Comparison of ENCODE assay signal across 29 cellular contexts in the genomic region with DNA sequence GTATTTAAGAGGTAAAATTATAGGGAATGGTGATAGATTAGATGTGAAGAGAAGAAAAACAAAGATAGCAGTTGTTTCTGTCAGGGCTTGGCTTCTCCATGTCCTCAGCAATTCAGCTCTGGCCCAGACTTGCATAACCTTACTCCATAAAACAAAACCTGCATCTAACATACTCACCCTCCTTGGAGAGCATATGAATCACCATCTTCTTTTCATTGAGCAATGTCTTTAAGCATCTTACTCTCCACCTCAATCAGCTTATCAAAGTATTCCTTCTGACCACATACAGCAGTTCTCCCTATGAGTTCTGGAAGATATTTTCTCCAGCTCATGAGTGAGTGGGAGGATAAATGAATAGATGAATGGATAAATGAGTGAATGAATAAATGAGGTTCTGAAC. TPM values are rescaled to one million over a fixed set of nuclear protein-coding genes. Genes with fewer than 3 reads are reported as not detected.
"Had no signal": no experiment of that assay in that cellular context is flagged by ENCODE, and none has a peak within 500 bp of the region (broad histone marks: within the 10 kb centered on the region; RNA-seq: fewer than 3 reads in every experiment).

No MANE protein-coding gene starts in this region.

- H3K27ac Mint-ChIP-seq: activated CD4-positive, alpha-beta memory T cell treated with anti-CD3 and anti-CD28 coated beads, Interleukin-2, amount 10 ng/mL, durations not matched to agents 7 days and 5 days; activated CD4-positive, alpha-beta T cell treated with anti-CD3 and anti-CD28 coated beads, Interleukin-2, amount 10 ng/mL, durations not matched to agents 7 days and 5 days; activated naive CD4-positive, alpha-beta T cell treated with anti-CD3 and anti-CD28 coated beads, Interleukin-2, amount 10 ng/mL, durations not matched to agents 7 days and 5 days; activated naive CD8-positive, alpha-beta T cell treated with anti-CD3 and anti-CD28 coated beads, Interleukin-2, amount 10 ng/mL, durations not matched to agents 7 days and 5 days; activated T-cell treated with anti-CD3 and anti-CD28 coated beads, Interleukin-2, amount 50 U/mL, for 24 hours; natural killer cell treated with Interleukin-12 subunit alpha and Interleukin-12 subunit beta and Interleukin-15 and Interleukin-18, amount 100 ng/mL, for 72 hours; stimulated activated effector memory CD8-positive, alpha-beta T cell treated with anti-CD3 and anti-CD28 coated beads, Interleukin-12 subunit alpha, Interleukin-12 subunit beta, amount 100 ng/mL, for 72 hours; stimulated activated naive CD8-positive, alpha-beta T cell treated with anti-CD3 and anti-CD28 coated beads, Interleukin-15, Interleukin-2, amounts not matched to agents 100 ng/mL and 50 ng/mL, for 24 hours; WTC11 had no signal

- ATAC-seq: right lobe of liver; stimulated activated effector memory CD8-positive, alpha-beta T cell treated with anti-CD3 and anti-CD28 coated beads, Interleukin-12 subunit alpha, Interleukin-12 subunit beta, amount 100 ng/mL, for 72 hours; WTC11 had no signal

- H3K4me3 ChIP-seq: esophagus squamous epithelium, left ventricle myocardium inferior, lung, mucosa of descending colon, right lobe of liver, thoracic aorta had no signal

- H3K36me3 ChIP-seq: brain microvascular endothelial cell, esophagus squamous epithelium, left ventricle myocardium inferior, right lobe of liver, thoracic aorta had no signal

- H3K27ac ChIP-seq: brain microvascular endothelial cell, epithelial cell of prostate, esophagus squamous epithelium, left ventricle myocardium inferior, right lobe of liver, thoracic aorta had no signal

- DNase-seq: activated CD4-positive, alpha-beta memory T cell treated with anti-CD3 and anti-CD28 coated beads, Interleukin-2, amount 10 ng/mL, durations not matched to agents 7 days and 5 days; activated CD4-positive, alpha-beta T cell treated with anti-CD3 and anti-CD28 coated beads for 1 hour; activated CD4-positive, alpha-beta T cell treated with anti-CD3 and anti-CD28 coated beads, Interleukin-2, amount 10 ng/mL, durations not matched to agents 7 days and 5 days; activated CD8-positive, alpha-beta memory T cell treated with anti-CD3 and anti-CD28 coated beads, Interleukin-2, amount 50 U/mL, for 48 hours; activated gamma-delta T cell; activated naive CD4-positive, alpha-beta T cell treated with anti-CD3 and anti-CD28 coated beads, Interleukin-2, amount 10 ng/mL, durations not matched to agents 7 days and 5 days; activated naive CD8-positive, alpha-beta T cell treated with anti-CD3 and anti-CD28 coated beads, Interleukin-2, amount 10 ng/mL, durations not matched to agents 7 days and 5 days; activated T-cell treated with anti-CD3 and anti-CD28 coated beads, Interleukin-2, amount 50 U/mL, for 24 hours; amniotic stem cell; brain microvascular endothelial cell; central memory CD4-positive, alpha-beta T cell; dermis blood vessel endothelial cell; effector CD4-positive, alpha-beta T cell; esophagus squamous epithelium; left ventricle myocardium inferior; mucosa of descending colon; right lobe of liver; stimulated activated CD4-positive, alpha-beta T cell treated with anti-CD3 and anti-CD28 coated beads, Interleukin-12 subunit alpha, Interleukin-12 subunit beta, amount 100 ng/mL, for 4 hours; stimulated activated CD4-positive, alpha-beta T cell treated with anti-CD3 and anti-CD28 coated beads, Interleukin-4, amount 100 ng/mL, for 24 hours; T1000; trophoblast cell had no signal

- H3K4me1 ChIP-seq: esophagus squamous epithelium, left ventricle myocardium inferior, right lobe of liver had no signal

- H3K27me3 Mint-ChIP-seq: activated CD4-positive, alpha-beta memory T cell treated with anti-CD3 and anti-CD28 coated beads, Interleukin-2, amount 10 ng/mL, durations not matched to agents 7 days and 5 days; activated T-cell treated with anti-CD3 and anti-CD28 coated beads, Interleukin-2, amount 50 U/mL, for 24 hours; stimulated activated naive CD8-positive, alpha-beta T cell treated with anti-CD3 and anti-CD28 coated beads, Interleukin-15, Interleukin-2, amounts not matched to agents 100 ng/mL and 50 ng/mL, for 24 hours had no signal

- H3K4me1 Mint-ChIP-seq: activated CD4-positive, alpha-beta memory T cell treated with anti-CD3 and anti-CD28 coated beads, Interleukin-2, amount 10 ng/mL, durations not matched to agents 7 days and 5 days; activated CD4-positive, alpha-beta T cell treated with anti-CD3 and anti-CD28 coated beads, Interleukin-2, amount 10 ng/mL, durations not matched to agents 7 days and 5 days; activated naive CD4-positive, alpha-beta T cell treated with anti-CD3 and anti-CD28 coated beads, Interleukin-2, amount 10 ng/mL, durations not matched to agents 7 days and 5 days; activated naive CD8-positive, alpha-beta T cell treated with anti-CD3 and anti-CD28 coated beads, Interleukin-2, amount 10 ng/mL, durations not matched to agents 7 days and 5 days; stimulated activated effector memory CD8-positive, alpha-beta T cell treated with anti-CD3 and anti-CD28 coated beads, Interleukin-12 subunit alpha, Interleukin-12 subunit beta, amount 100 ng/mL, for 72 hours; WTC11 had no signal

- H3K27me3 ChIP-seq: brain microvascular endothelial cell, right lobe of liver had no signal

- H3K36me3 Mint-ChIP-seq: activated naive CD4-positive, alpha-beta T cell treated with anti-CD3 and anti-CD28 coated beads, Interleukin-2, amount 10 ng/mL, durations not matched to agents 7 days and 5 days; stimulated activated effector memory CD8-positive, alpha-beta T cell treated with anti-CD3 and anti-CD28 coated beads, Interleukin-12 subunit alpha, Interleukin-12 subunit beta, amount 100 ng/mL, for 72 hours had no signal

- H3K4me3 Mint-ChIP-seq: activated CD4-positive, alpha-beta memory T cell treated with anti-CD3 and anti-CD28 coated beads, Interleukin-2, amount 10 ng/mL, durations not matched to agents 7 days and 5 days; activated CD4-positive, alpha-beta T cell treated with anti-CD3 and anti-CD28 coated beads, Interleukin-2, amount 10 ng/mL, durations not matched to agents 7 days and 5 days; activated naive CD4-positive, alpha-beta T cell treated with anti-CD3 and anti-CD28 coated beads, Interleukin-2, amount 10 ng/mL, durations not matched to agents 7 days and 5 days; activated naive CD8-positive, alpha-beta T cell treated with anti-CD3 and anti-CD28 coated beads, Interleukin-2, amount 10 ng/mL, durations not matched to agents 7 days and 5 days; activated T-cell treated with anti-CD3 and anti-CD28 coated beads, Interleukin-2, amount 50 U/mL, for 24 hours; natural killer cell treated with Interleukin-12 subunit alpha and Interleukin-12 subunit beta and Interleukin-15 and Interleukin-18, amount 100 ng/mL, for 72 hours; stimulated activated effector memory CD8-positive, alpha-beta T cell treated with anti-CD3 and anti-CD28 coated beads, Interleukin-12 subunit alpha, Interleukin-12 subunit beta, amount 100 ng/mL, for 72 hours; stimulated activated naive CD8-positive, alpha-beta T cell treated with anti-CD3 and anti-CD28 coated beads, Interleukin-15, Interleukin-2, amounts not matched to agents 100 ng/mL and 50 ng/mL, for 24 hours; WTC11 had no signal

RNA-seq across cellular contexts. Expression of gene RAB3B, which starts 49.0 kb away (rescaled TPM):
- total RNA-seq: left ventricle myocardium inferior, mesenteric fat pad, thoracic aorta had no signal
